ENCODE assay signal across 8 cellular contexts in genomic region chr5:80125962-80126480, GRCh38.
A peak's percentile ranks its signal among the peaks of the same experiment; 100 is the strongest.
DNase-seq lines count a peak whose midpoint lies in the region; ATAC-seq and TF ChIP-seq lines count a peak whose summit lies in the region.

No MANE protein-coding gene starts in this region.

- TF ChIP-seq CTCF in GM12873 (IDR thresholded peaks at IDR 0.05; ENCODE audit: insufficient read depth, low read depth, low read length, missing control alignments) (peak; percentile 12), mammary epithelial cell (conservative IDR thresholded peaks at IDR 0.05 in 1 of 2, IDR thresholded peaks at IDR 0.05 in 1 of 2; ENCODE audit: extremely low read depth in 1 of 2, insufficient read depth in 1 of 2, low read depth in 1 of 2, low read length in 2 of 2) (peak in 1 of 2 donors; percentile 10), retinal pigment epithelial cell (conservative IDR thresholded peaks at IDR 0.05; ENCODE audit: low read depth, low read length) (peak; percentile 6), coronary artery (IDR thresholded peaks at IDR 0.05) (no peak)

- CTCF ChIA-PET in mammary epithelial cell (lab: Charles Lee; ENCODE audit: low non-redundant PET), result interaction anchor here (0.5 kb wide), 1 partner anchor 19 kb away, joined by 3 read pairs; no protein-coding TSS in a partner anchor

- H3K27ac ChIP-seq in mammary epithelial cell (ENCODE audit: insufficient read depth, low read depth, low read length), result no peak overlapping the region
- H3K27ac ChIP-seq in coronary artery, result peak overlapping the region in 1 of 2 donors; percentile 40

- H3K9me3 ChIP-seq in mammary epithelial cell (replicated peaks; ENCODE audit: insufficient read depth, low read length), result no peaks in the 10 kb centered on the region

- BruUV-seq in mammary epithelial cell (replicated peaks; lab: Mats Ljungman, UMichigan), result no TSS peak

- dilution Hi-C loops in mammary epithelial cell (cut with HindIII; ENCODE audit: low sequenced_read_pairs), result no loop called here

- intact Hi-C loops in mammary epithelial cell (cut with micrococcal nuclease), result loop anchor here (5.0 kb wide), 1 partner anchor 131 kb away; the partner anchor contains the start of gene SERINC5

- WGBS in mammary epithelial cell (ENCODE audit: low coverage, missing lambda C conversion rate), result 78% methylated on average over 4 of the region's 4 CpGs

- peak; percentile 64 for ATAC-seq in GM21576 (IDR thresholded peaks at IDR 0.05; ENCODE audit: unreplicated experiment)

- no peak overlapping the region for H3K4me2 ChIP-seq in mammary epithelial cell (ENCODE audit: insufficient read depth, low read depth, low read length)

- in situ Hi-C loops in KBM-7 (cut with MboI; ENCODE audit: low pct_unique_long_range_greater_than_20kb, low sequenced_read_pairs), result no loop called here
- in situ Hi-C loops in mammary epithelial cell (cut with MboI; ENCODE audit: low sequenced_read_pairs in 2 of 2), result no loop called here

- H3K79me2 ChIP-seq in mammary epithelial cell (ENCODE audit: insufficient read depth, low read length), result no peaks in the 10 kb centered on the region

- H3K4me3 ChIP-seq in mammary epithelial cell (replicated peaks in 1 of 3; ENCODE audit: insufficient read depth in 1 of 3, low read depth in 2 of 3, low read length in 3 of 3) (no peak overlapping the region), retinal pigment epithelial cell (ENCODE audit: low read length) (no peak overlapping the region), coronary artery (no peak overlapping the region)

- no peaks in the 10 kb centered on the region for H3K27me3 ChIP-seq in mammary epithelial cell (ENCODE audit: insufficient read depth, low read length)

- no peak overlapping the region for H2AFZ ChIP-seq in mammary epithelial cell (ENCODE audit: low read depth, low read length)

- H3K4me1 ChIP-seq in mammary epithelial cell (ENCODE audit: insufficient read depth, low read length), result peaks cover 5% of the 10 kb centered on the region

- no peak overlapping the region for H3K9ac ChIP-seq in mammary epithelial cell (ENCODE audit: insufficient read depth, low read length)

- DNase-seq in KBM-7 (peak; percentile 51), mammary epithelial cell (peak; percentile 75), retinal pigment epithelial cell (ENCODE audit: low read depth) (peak; percentile 46), coronary artery (ENCODE audit: low spot score) (no peak), NCI-H2227 (lab: John Stamatoyannopoulos, UW; ENCODE audit: unreplicated experiment) (no peak), hippocampal formation (lab: John Stamatoyannopoulos, UW) (no peak)

- no peaks in the 10 kb centered on the region for H3K36me3 ChIP-seq in mammary epithelial cell (ENCODE audit: insufficient read depth, low read length)

- H4K20me1 ChIP-seq in mammary epithelial cell (ENCODE audit: insufficient read depth, low read length), result no peaks in the 10 kb centered on the region

Comparison
In these comparisons a context has a peak if more than half of its experiments do, and no peak if none do; other contexts are left out.
1. DNase-seq: peak in KBM-7 (single experiment), mammary epithelial cell (single experiment) and retinal pigment epithelial cell (single experiment); none in coronary artery (single experiment), NCI-H2227 (single experiment) and hippocampal formation (0 of 2).